In the genomic region with DNA sequence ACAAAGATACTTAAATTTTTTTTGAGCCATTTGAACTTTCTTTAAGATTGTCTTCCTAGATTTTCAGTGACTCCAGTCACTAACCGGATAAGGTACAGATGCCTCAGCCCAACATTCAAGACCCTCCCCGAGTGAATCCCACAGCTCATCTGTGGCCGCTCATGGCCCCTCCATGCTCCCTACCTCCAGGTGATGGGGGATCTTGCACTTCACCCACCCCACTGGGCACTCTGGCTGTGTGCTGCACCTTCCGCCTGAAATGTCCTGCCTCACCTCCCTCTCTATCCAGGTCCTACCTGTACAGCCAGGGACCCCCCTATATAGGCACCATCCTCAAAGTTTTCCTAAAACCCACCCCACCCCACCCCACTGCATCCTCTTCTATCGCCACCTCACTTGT, we compare ENCODE assay signal across 24 cellular contexts. TPM values are rescaled to one million over a fixed set of nuclear protein-coding genes. Genes with fewer than 3 reads are reported as not detected.
DNase-seq lines count a peak whose midpoint lies in the region; ATAC-seq and TF ChIP-seq lines count a peak whose summit lies in the region.
"Had no signal": no experiment of that assay in that cellular context is flagged by ENCODE, and none has a peak within 500 bp of the region (broad histone marks: within the 10 kb centered on the region; RNA-seq: fewer than 3 reads in every experiment).

No MANE protein-coding gene starts in this region.

- H3K27me3 Mint-ChIP-seq in brain = peaks cover 4% of the 10 kb centered on the region

- H3K9me3 Mint-ChIP-seq in brain = peaks cover 0 to 3% (median 0%) of the 10 kb centered on the region in 5 experiments
- H3K9me3 Mint-ChIP-seq: CD4-positive, alpha-beta memory T cell; CD8-positive, alpha-beta memory T cell had no signal

- H3K27ac ChIP-seq in coronary artery = no peak overlapping the region
- H3K27ac ChIP-seq: BLaER1 had no signal

- H3K4me3 Mint-ChIP-seq in brain = no peak overlapping the region
- H3K4me3 Mint-ChIP-seq: CD14-positive monocyte; CD4-positive, alpha-beta memory T cell; CD4-positive, CD25-positive, alpha-beta regulatory T cell; CD8-positive, alpha-beta memory T cell had no signal

- H3K27ac Mint-ChIP-seq in brain = peak overlapping the region in 3 of 5 experiments; percentile 0 to 91 (median 11)
- H3K27ac Mint-ChIP-seq: CD4-positive, alpha-beta memory T cell; CD4-positive, CD25-positive, alpha-beta regulatory T cell; CD8-positive, alpha-beta memory T cell had no signal

- peaks cover 35% of the 10 kb centered on the region for H3K4me1 Mint-ChIP-seq in brain
- H3K4me1 Mint-ChIP-seq: CD14-positive monocyte; CD4-positive, alpha-beta memory T cell; CD4-positive, CD25-positive, alpha-beta regulatory T cell; CD8-positive, alpha-beta memory T cell had no signal

- no peak overlapping the region for H3K4me3 ChIP-seq in coronary artery
- H3K4me3 ChIP-seq: BLaER1, GM12878 had no signal

- intact Hi-C loops in posterior vena cava (cut with DNase I) = no loop called here

- DNase-seq in coronary artery (ENCODE audit: low spot score) (peak; percentile 63), posterior vena cava (ENCODE audit: low spot score) (peak; percentile 58), retina (no peak)
- DNase-seq: 8988T; ACHN; BE2C; C1 segment of cervical spinal cord; CD4-positive, alpha-beta memory T cell; CD4-positive, CD25-positive, alpha-beta regulatory T cell; COR-L47; DMS 273 treated with DMSO at 0.1 percent for 48 hours; DMS153; DMS53; DMS79; DND-41; EL; GDM1 had no signal

- TF ChIP-seq CTCF in brain (conservative IDR thresholded peaks at IDR 0.05) (no peak), coronary artery (IDR thresholded peaks at IDR 0.05) (no peak)

- ATAC-seq in GM21423 (IDR thresholded peaks at IDR 0.05; ENCODE audit: unreplicated experiment) = no peak
- ATAC-seq: GM12878 had no signal

- H3K36me3 Mint-ChIP-seq in brain = peaks cover 10% of the 10 kb centered on the region
- H3K36me3 Mint-ChIP-seq: CD14-positive monocyte; CD4-positive, alpha-beta memory T cell; CD4-positive, CD25-positive, alpha-beta regulatory T cell; CD8-positive, alpha-beta memory T cell had no signal

RNA-seq across cellular contexts. Expression of gene NTRK3, which starts 24.6 kb away (rescaled TPM):
- polyA plus RNA-seq in brain (ENCODE audit: insufficient read depth, low read depth, low replicate concordance) = 12.5 TPM
- 10 to 100 TPM; 34.3 to 94.1 TPM for total RNA-seq in posterior vena cava
- total RNA-seq: A673; CD4-positive, CD25-positive, alpha-beta regulatory T cell; GM12878 had no signal
- polyA plus RNA-seq: CD14-positive monocyte; CD4-positive, alpha-beta memory T cell; CD4-positive, CD25-positive, alpha-beta regulatory T cell; CD8-positive, alpha-beta memory T cell; GM12878 had no signal
